ENCODE assay signal across 15 cellular contexts in genomic region chr7:44665531-44666213, GRCh38. TPM values are rescaled to one million over a fixed set of nuclear protein-coding genes. Genes with fewer than 3 reads are reported as not detected.
DNase-seq lines count a peak whose midpoint lies in the region; ATAC-seq and TF ChIP-seq lines count a peak whose summit lies in the region.
"Had no signal": no experiment of that assay in that cellular context is flagged by ENCODE, and none has a peak within 500 bp of the region (broad histone marks: within the 10 kb centered on the region; RNA-seq: fewer than 3 reads in every experiment).

No MANE protein-coding gene starts in this region.

- H3K27ac ChIP-seq in right atrium auricular region (no peak overlapping the region), caudate nucleus (ENCODE audit: low read depth, low read length) (peak overlapping the region; percentile 27)
- H3K27ac ChIP-seq: uterus had no signal

- H3K27me3 Mint-ChIP-seq in type B pancreatic cell, result no peaks in the 10 kb centered on the region
- no peaks in the 10 kb centered on the region for H3K27me3 Mint-ChIP-seq in activated naive CD8-positive, alpha-beta T cell treated with anti-CD3 and anti-CD28 coated beads, Interleukin-2, amount 50 U/mL, for 24 hours

- H3K4me1 Mint-ChIP-seq in type B pancreatic cell (ENCODE audit: unreplicated experiment), result peaks cover 8% of the 10 kb centered on the region
- no peaks in the 10 kb centered on the region for H3K4me1 Mint-ChIP-seq in activated naive CD8-positive, alpha-beta T cell treated with anti-CD3 and anti-CD28 coated beads, Interleukin-2, amount 50 U/mL, for 24 hours

- H3K4me1 ChIP-seq in right atrium auricular region, result peaks cover 0 to 7% of the 10 kb centered on the region in 2 donors
- H3K4me1 ChIP-seq: HAP-1, uterus had no signal

- H3K36me3 ChIP-seq in right atrium auricular region, result peaks cover 59% of the 10 kb centered on the region
- H3K36me3 ChIP-seq in kidney epithelial cell (ENCODE audit: control insufficient read depth, insufficient read depth, low read length), result no peaks in the 10 kb centered on the region
- H3K36me3 ChIP-seq: uterus had no signal

- peak; percentile 38 to 70 for ATAC-seq in left cardiac atrium
- no peak for ATAC-seq in GM21825 (IDR thresholded peaks at IDR 0.05; ENCODE audit: unreplicated experiment)
- ATAC-seq in activated naive CD8-positive, alpha-beta T cell treated with anti-CD3 and anti-CD28 coated beads, Interleukin-2, amount 50 U/mL, for 24 hours, result no peak

- intact Hi-C loops in left cardiac atrium (cut with DNase I), result no loop called here

- H3K9me3 Mint-ChIP-seq in type B pancreatic cell, result peaks cover 5% of the 10 kb centered on the region
- H3K9me3 Mint-ChIP-seq in activated naive CD8-positive, alpha-beta T cell treated with anti-CD3 and anti-CD28 coated beads, Interleukin-2, amount 50 U/mL, for 24 hours, result peaks cover 6% of the 10 kb centered on the region

- no peak overlapping the region for H3K4me3 ChIP-seq in right atrium auricular region
- H3K4me3 ChIP-seq in kidney epithelial cell (ENCODE audit: low read depth, low read length), result no peak overlapping the region
- H3K4me3 ChIP-seq: HAP-1, uterus had no signal

- DNase-seq in left cardiac atrium, result no peak
- no peak for DNase-seq in right atrium auricular region (ENCODE audit: low spot score)
- DNase-seq in caudate nucleus (lab: John Stamatoyannopoulos, UW), result peak in 17 of 61 donors; percentile 5 to 75 (median 26)
- peak; percentile 4 for DNase-seq in kidney epithelial cell (ENCODE audit: low read depth)
- DNase-seq in type B pancreatic cell (ENCODE audit: extremely low spot score, unreplicated experiment), result no peak
- DNase-seq in HPDE6-E6E7 (ENCODE audit: extremely low spot score), result no peak
- DNase-seq in activated naive CD8-positive, alpha-beta T cell treated with anti-CD3 and anti-CD28 coated beads, Interleukin-2, amount 50 U/mL, for 24 hours, result no peak
- DNase-seq: activated CD4-positive, alpha-beta T cell treated with anti-CD3 and anti-CD28 coated beads for 48 hours; activated naive CD4-positive, alpha-beta T cell; AML-193; GDM1; NCI-H510A; uterus had no signal

- TF ChIP-seq CTCF in right atrium auricular region (IDR thresholded peaks at IDR 0.05) (no peak), kidney epithelial cell (IDR thresholded peaks at IDR 0.05; ENCODE audit: insufficient read depth, low read length, poor library complexity, severe bottlenecking) (no peak), type B pancreatic cell (conservative IDR thresholded peaks at IDR 0.05) (no peak)

- peaks cover 0 to 7% of the 10 kb centered on the region in 2 donors for H3K9me3 ChIP-seq in right atrium auricular region
- H3K9me3 ChIP-seq: HAP-1 had no signal

- H3K27me3 ChIP-seq in right atrium auricular region, result no peaks in the 10 kb centered on the region
- H3K27me3 ChIP-seq in kidney epithelial cell (ENCODE audit: control insufficient read depth, insufficient read depth, low read length), result no peaks in the 10 kb centered on the region
- H3K27me3 ChIP-seq: uterus had no signal

- H3K36me3 Mint-ChIP-seq in type B pancreatic cell, result peaks cover 38% of the 10 kb centered on the region
- peaks cover 41% of the 10 kb centered on the region for H3K36me3 Mint-ChIP-seq in activated naive CD8-positive, alpha-beta T cell treated with anti-CD3 and anti-CD28 coated beads, Interleukin-2, amount 50 U/mL, for 24 hours (ENCODE audit: low read depth)

- no peak overlapping the region for H3K4me3 Mint-ChIP-seq in type B pancreatic cell
- no peak overlapping the region for H3K4me3 Mint-ChIP-seq in activated naive CD8-positive, alpha-beta T cell treated with anti-CD3 and anti-CD28 coated beads, Interleukin-2, amount 50 U/mL, for 24 hours

- peak overlapping the region; percentile 85 for H3K27ac Mint-ChIP-seq in type B pancreatic cell
- no peak overlapping the region for H3K27ac Mint-ChIP-seq in activated naive CD8-positive, alpha-beta T cell treated with anti-CD3 and anti-CD28 coated beads, Interleukin-2, amount 50 U/mL, for 24 hours

RNA-seq across cellular contexts. Expression of gene OGDH, which starts 59.2 kb away (rescaled TPM):
- 100 to 1,000 TPM; 343 to 358 TPM for total RNA-seq in left cardiac atrium
- 100 to 1,000 TPM; 277 to 390 TPM for total RNA-seq in right atrium auricular region
- 61.2 and 65.2 TPM in 2 replicates for total RNA-seq in kidney epithelial cell
- 92.8 and 122 TPM in 2 replicates for total RNA-seq in type B pancreatic cell (ENCODE audit: low replicate concordance)

Comparison
In these comparisons a context has a peak if more than half of its experiments do, and no peak if none do; other contexts are left out.
1. ATAC-seq: peak in left cardiac atrium (2 of 2); none in GM21825 (single experiment) and activated naive CD8-positive, alpha-beta T cell treated with anti-CD3 and anti-CD28 coated beads, Interleukin-2, amount 50 U/mL, for 24 hours (single experiment).